Comparison of ENCODE assay signal across 9 cellular contexts in the genomic region with DNA sequence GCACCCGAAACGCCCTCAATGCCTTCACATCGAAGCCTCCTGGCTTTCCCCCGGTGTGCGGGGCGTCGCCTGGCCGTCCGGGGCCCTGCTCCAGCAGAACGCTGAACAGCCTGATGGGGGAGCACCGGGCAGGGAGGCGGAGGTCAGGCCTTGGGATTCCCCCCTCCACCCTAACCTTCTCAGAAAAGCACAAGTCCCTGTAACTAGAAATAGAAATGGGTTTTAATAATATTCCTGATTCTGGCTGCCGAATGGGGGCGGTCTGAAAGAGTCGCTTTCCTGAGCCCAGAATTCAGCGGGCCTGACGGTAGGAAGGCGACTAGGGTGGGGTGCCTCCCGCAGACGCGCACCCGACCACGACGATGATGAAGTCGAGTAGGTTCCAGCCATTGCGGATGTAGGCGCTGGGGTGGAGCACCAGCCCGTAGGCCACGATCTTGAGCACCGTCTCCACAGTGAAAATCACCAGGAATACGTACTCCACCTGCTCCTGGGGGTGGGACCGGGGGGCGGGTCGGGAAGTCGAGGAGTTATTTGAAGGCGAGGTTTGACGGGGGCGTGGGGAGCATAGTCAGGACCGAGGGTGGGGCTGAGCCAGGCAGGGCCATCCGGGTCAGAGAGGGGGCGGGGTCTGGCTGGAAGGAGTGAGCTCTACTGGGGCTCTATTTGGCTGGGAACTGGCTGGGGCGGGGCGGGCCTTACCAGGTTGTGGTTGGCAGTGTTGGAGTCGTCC. TPM values are rescaled to one million over a fixed set of nuclear protein-coding genes. Genes with fewer than 3 reads are reported as not detected.
DNase-seq lines count a peak whose midpoint lies in the region; ATAC-seq and TF ChIP-seq lines count a peak whose summit lies in the region.
"Had no signal": no experiment of that assay in that cellular context is flagged by ENCODE, and none has a peak within 500 bp of the region (broad histone marks: within the 10 kb centered on the region; RNA-seq: fewer than 3 reads in every experiment).

No MANE protein-coding gene starts in this region.

- no peak for TF ChIP-seq CTCF in vagina (IDR thresholded peaks at IDR 0.05)

- H3K27ac ChIP-seq in vagina, result no peak overlapping the region

- ATAC-seq in GM21786 (IDR thresholded peaks at IDR 0.05; ENCODE audit: unreplicated experiment), result peak; percentile 48

- no peaks in the 10 kb centered on the region for H3K36me3 ChIP-seq in vagina

- no peaks in the 10 kb centered on the region for H3K4me1 ChIP-seq in vagina

- DNase-seq in DMS53 (lab: John Stamatoyannopoulos, UW), result peak; percentile 93
- DNase-seq in NCI-H460 (ENCODE audit: extremely low read depth, low read depth), result peak; percentile 8
- peak; percentile 72 to 79 for DNase-seq in activated T-cell treated with anti-CD3 and anti-CD28 coated beads, Interleukin-2, amount 50 U/mL, for 48 hours
- DNase-seq in head of caudate nucleus, result peak in 41 of 42 donors; percentile 1 to 65 (median 33)
- peak; percentile 31 for DNase-seq in retina
- no peak for DNase-seq in vagina (ENCODE audit: extremely low spot score in 2 of 2)
- DNase-seq in cortex of kidney (lab: John Stamatoyannopoulos, UW), result no peak

- H3K27me3 ChIP-seq in vagina, result no peaks in the 10 kb centered on the region

- no peaks in the 10 kb centered on the region for H3K9me3 ChIP-seq in vagina

- no peak for TF ChIP-seq POLR2A in vagina (IDR thresholded peaks at IDR 0.05)

- intact Hi-C loops in head of caudate nucleus (cut with DNase I), result no loop called here
- intact Hi-C loops in vagina (cut with DNase I), result no loop called here

- H3K4me3 ChIP-seq in vagina, result peak overlapping the region; percentile 21 to 29

RNA-seq across cellular contexts. Expression of a gene that starts 2.5 kb away (rescaled TPM):
- 0.05 TPM in 1 of 2 replicates, not detected in the other for total RNA-seq in NCI-H460 (2014; rRNA removed; shearing (Covaris generic))
- polyA plus RNA-seq in NCI-H460 (2014; cell fraction: nucleus; rRNA removed), result 0.02 and 0.14 TPM in 2 replicates
- total RNA-seq in vagina, result 0.25 TPM
- total RNA-seq: myocyte had no signal

RNA-seq across cellular contexts. Expression of a gene that starts 4.6 kb away (rescaled TPM):
- total RNA-seq in NCI-H460 (2014; rRNA removed; shearing (Covaris generic)), result 19.5 and 23.2 TPM in 2 replicates
- 34.0 and 36.7 TPM in 2 replicates for polyA plus RNA-seq in NCI-H460 (2014; cell fraction: nucleus; rRNA removed)
- 8.8 TPM for total RNA-seq in vagina

RNA-seq across cellular contexts. Expression of a gene that starts 30.7 kb away (rescaled TPM):
- total RNA-seq in NCI-H460 (2014; rRNA removed; shearing (Covaris generic)), result 0.89 and 0.92 TPM in 2 replicates
- polyA plus RNA-seq in NCI-H460 (2014; cell fraction: nucleus; rRNA removed), result 2.4 and 5.0 TPM in 2 replicates
- total RNA-seq in vagina, result 11.0 TPM

RNA-seq across cellular contexts. Expression of a gene that starts 33.8 kb away (rescaled TPM):
- 0.09 and 0.10 TPM in 2 replicates for total RNA-seq in NCI-H460 (2014; rRNA removed; shearing (Covaris generic))
- polyA plus RNA-seq in NCI-H460 (2014; cell fraction: nucleus; rRNA removed), result not detected in 2 replicates
- 1.5 TPM for total RNA-seq in vagina

RNA-seq across cellular contexts. Expression of a gene that starts 38.9 kb away (rescaled TPM):
- total RNA-seq in NCI-H460 (2014; rRNA removed; shearing (Covaris generic)), result 7.3 and 7.9 TPM in 2 replicates
- 6.5 and 8.0 TPM in 2 replicates for polyA plus RNA-seq in NCI-H460 (2014; cell fraction: nucleus; rRNA removed)
- 18.9 TPM for total RNA-seq in vagina

Comparison
In these comparisons a context has a peak if more than half of its experiments do, and no peak if none do; other contexts are left out.
1. DNase-seq: peak in DMS53 (single experiment), NCI-H460 (single experiment), activated T-cell treated with anti-CD3 and anti-CD28 coated beads, Interleukin-2, amount 50 U/mL, for 48 hours (2 of 2), head of caudate nucleus (41 of 42) and retina (single experiment); none in vagina (0 of 2) and cortex of kidney (single experiment).